18 cellular contexts compared by ENCODE assay signal in the genomic region with DNA sequence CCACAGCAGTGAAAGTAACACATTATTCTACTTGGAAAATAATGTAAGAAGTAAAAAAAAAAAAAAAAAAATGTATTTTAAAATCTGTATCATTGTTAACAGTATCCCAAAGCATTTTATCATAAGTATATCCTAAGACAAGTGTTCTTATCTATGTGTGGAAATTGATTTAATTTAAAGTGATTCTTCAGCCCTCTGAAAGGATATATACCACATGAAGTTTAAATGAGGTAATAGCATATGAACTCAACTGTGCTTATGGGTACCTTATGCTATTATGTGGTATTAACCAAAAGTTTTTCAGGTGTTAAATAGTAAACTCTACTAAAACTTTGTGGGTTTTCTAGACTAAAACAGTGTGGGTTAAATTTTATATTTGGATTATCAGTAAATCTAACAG. TPM values are rescaled to one million over a fixed set of nuclear protein-coding genes. Genes with fewer than 3 reads are reported as not detected.
DNase-seq lines count a peak whose midpoint lies in the region; ATAC-seq, FAIRE-seq and TF ChIP-seq lines count a peak whose summit lies in the region.
"Had no signal": no experiment of that assay in that cellular context is flagged by ENCODE, and none has a peak within 500 bp of the region (broad histone marks: within the 10 kb centered on the region; RNA-seq: fewer than 3 reads in every experiment).

No MANE protein-coding gene starts in this region.

- CTCF ChIA-PET in K562 (lab: Yijun Ruan, JAX; ENCODE audit: low intra/inter-chr PET ratio): interaction anchor here (0.6 kb wide), 1 partner anchor 1517 kb away, joined by 3 read pairs; no protein-coding TSS in a partner anchor

- FAIRE-seq in K562 (lab: Jason Lieb, UNC): no peak
- FAIRE-seq: D721Med, GM12891, keratinocyte had no signal

- in situ Hi-C loops in K562 (cut with MboI): no loop called here

- H3K36me3 ChIP-seq in OCI-LY3 (replicated peaks; ENCODE audit: low read depth, low read length) (peaks cover 57% of the 10 kb centered on the region), K562 (ENCODE audit: control insufficient read depth, insufficient read depth, low read length) (peaks cover 60% of the 10 kb centered on the region)

- no peaks in the 10 kb centered on the region for H3K27me3 Mint-ChIP-seq in stimulated activated naive CD8-positive, alpha-beta T cell treated with anti-CD3 and anti-CD28 coated beads, Interleukin-15, amount 100 ng/mL, for 72 hours
- H3K27me3 Mint-ChIP-seq: naive B cell, T-cell had no signal

- H3K4me2 ChIP-seq in OCI-LY3 (ENCODE audit: low read length): peak overlapping the region; percentile 15; the same call in 1 of the 2 replicates
- no peak overlapping the region for H3K4me2 ChIP-seq in K562 (ENCODE audit: insufficient read depth, low read length)

- H3K4me1 Mint-ChIP-seq in stimulated activated naive CD8-positive, alpha-beta T cell treated with anti-CD3 and anti-CD28 coated beads, Interleukin-15, amount 100 ng/mL, for 72 hours: peaks cover 55% of the 10 kb centered on the region

- H3K9me3 ChIP-seq in OCI-LY3 (ENCODE audit: insufficient read depth, low read length) (no peaks in the 10 kb centered on the region), K562 (replicated peaks; ENCODE audit: control insufficient read depth, insufficient read depth, low read depth, low read length) (no peaks in the 10 kb centered on the region)
- H3K9me3 ChIP-seq: BLaER1 had no signal

- no peak overlapping the region for H3K27ac Mint-ChIP-seq in stimulated activated naive CD8-positive, alpha-beta T cell treated with anti-CD3 and anti-CD28 coated beads, Interleukin-15, amount 100 ng/mL, for 72 hours
- H3K27ac Mint-ChIP-seq: T-cell had no signal

- no peaks in the 10 kb centered on the region for H3K9me3 Mint-ChIP-seq in stimulated activated naive CD8-positive, alpha-beta T cell treated with anti-CD3 and anti-CD28 coated beads, Interleukin-15, amount 100 ng/mL, for 72 hours
- H3K9me3 Mint-ChIP-seq: naive B cell, T-cell had no signal

- H3K9me1 ChIP-seq in K562 (ENCODE audit: control insufficient read depth, insufficient read depth, low read length): peaks cover 4% of the 10 kb centered on the region

- H3K4me3 ChIP-seq in OCI-LY3 (ENCODE audit: low read length) (no peak overlapping the region), K562 (no peak overlapping the region)

- no peak for TF ChIP-seq POLR2A in K562 (conservative IDR thresholded peaks at IDR 0.05)

- POLR2A ChIA-PET in K562 (lab: Yijun Ruan, JAX): no interaction called here

- no peak overlapping the region for H3K9ac ChIP-seq in OCI-LY3 (ENCODE audit: low read length)
- peak overlapping the region in 1 of 2 experiments; percentile 19; a peak in 1 of 4 replicates for H3K9ac ChIP-seq in K562 (ENCODE audit: insufficient read depth in 1 of 2, low read depth in 2 of 2, low read length in 2 of 2)

- TF ChIP-seq CTCF in OCI-LY3 (IDR thresholded peaks at IDR 0.05; ENCODE audit: low read depth, low read length) (no peak), K562 (IDR thresholded peaks at IDR 0.05 in 2 of 3, conservative IDR thresholded peaks at IDR 0.05 in 1 of 3; ENCODE audit: insufficient read depth in 2 of 3, low read depth in 1 of 3, low read length in 3 of 3) (no peak)

- intact Hi-C loops in K562 (cut with micrococcal nuclease): no loop called here

- H2AFZ ChIP-seq in OCI-LY3 (ENCODE audit: low read depth, low read length) (no peak overlapping the region), K562 (ENCODE audit: low read depth, low read length) (no peak overlapping the region)

- BruUV-seq in K562 (replicated peaks; lab: Mats Ljungman, UMichigan): no TSS peak

- H3K27ac ChIP-seq in OCI-LY3 (ENCODE audit: low read length) (peak overlapping the region; percentile 4), K562 (ENCODE audit: extremely low read depth, low read depth, low read length) (peak overlapping the region; percentile 32; the same call in 1 of the 3 replicates)

- DNase-seq in stimulated activated naive CD8-positive, alpha-beta T cell treated with anti-CD3 and anti-CD28 coated beads, Interleukin-15, amount 100 ng/mL, for 72 hours: no peak
- no peak for DNase-seq in stimulated activated naive CD8-positive, alpha-beta T cell treated with anti-CD3 and anti-CD28 coated beads, Interleukin-15, Interleukin-2, amounts not matched to agents 100 U/mL and 50 U/mL, for 24 hours
- DNase-seq in K562 (ENCODE audit: extremely low read depth in 1 of 4, low spot score in 3 of 4) (no peak), NCI-H1694 (lab: John Stamatoyannopoulos, UW) (no peak), DMS114 treated with DMSO at 0.1 percent for 48 hours (lab: John Stamatoyannopoulos, UW; ENCODE audit: unreplicated experiment) (no peak), EL (no peak)
- DNase-seq: GF-D8; naive B cell; NCI-H2227 treated with DMSO at 0.1 percent for 48 hours; stimulated activated CD4-positive, alpha-beta T cell treated with anti-CD3 and anti-CD28 coated beads, Interleukin-4, amount 100 ng/mL, for 4 hours; T-cell; WERI-Rb-1 had no signal

- H3K4me1 ChIP-seq in OCI-LY3 (ENCODE audit: low read length) (peaks cover 62% of the 10 kb centered on the region), K562 (replicated peaks in 1 of 2; ENCODE audit: control insufficient read depth in 2 of 2, insufficient read depth in 2 of 2, low read length in 2 of 2) (peaks cover 3 to 7% of the 10 kb centered on the region in 2 experiments; a peak in 3 of 5 replicates)

- peaks cover 36% of the 10 kb centered on the region for H4K20me1 ChIP-seq in OCI-LY3 (ENCODE audit: insufficient read depth, low read length)
- H4K20me1 ChIP-seq in K562 (replicated peaks; ENCODE audit: control insufficient read depth, insufficient read depth, low read length): peaks cover 28% of the 10 kb centered on the region

- H3K79me2 ChIP-seq in OCI-LY3 (ENCODE audit: low read length) (peaks cover 88% of the 10 kb centered on the region), K562 (ENCODE audit: control insufficient read depth, insufficient read depth, low read length) (peaks cover 87% of the 10 kb centered on the region)

- TF ChIP-seq RAD21 in K562 (CRISPR knock-in tag; conservative IDR thresholded peaks at IDR 0.05 in 1 of 2, IDR thresholded peaks at IDR 0.05 in 1 of 2): no peak

- no peak for ATAC-seq in stimulated activated naive CD8-positive, alpha-beta T cell treated with anti-CD3 and anti-CD28 coated beads, Interleukin-15, amount 100 ng/mL, for 72 hours
- no peak for ATAC-seq in stimulated activated naive CD8-positive, alpha-beta T cell treated with anti-CD3 and anti-CD28 coated beads, Interleukin-15, Interleukin-2, amounts not matched to agents 100 U/mL and 50 U/mL, for 24 hours
- ATAC-seq in K562: no peak
- no peak for ATAC-seq in HG03135 (IDR thresholded peaks at IDR 0.05; ENCODE audit: unreplicated experiment)
- ATAC-seq: T-cell had no signal

- no peaks in the 10 kb centered on the region for H3K27me3 ChIP-seq in OCI-LY3 (ENCODE audit: low read depth, low read length)
- no peaks in the 10 kb centered on the region for H3K27me3 ChIP-seq in K562 (ENCODE audit: control insufficient read depth in 2 of 2, insufficient read depth in 2 of 2, low read length in 2 of 2)
- H3K27me3 ChIP-seq: BLaER1 had no signal

- peak overlapping the region; percentile 15 to 94 for H3K4me3 Mint-ChIP-seq in stimulated activated naive CD8-positive, alpha-beta T cell treated with anti-CD3 and anti-CD28 coated beads, Interleukin-15, amount 100 ng/mL, for 72 hours
- H3K4me3 Mint-ChIP-seq: T-cell had no signal

- TF ChIP-seq EP300 in K562 (IDR thresholded peaks at IDR 0.05; ENCODE audit: low read length): no peak

TF ChIP-seq in K562, 482 proteins besides CTCF, POLR2A, EP300 and RAD21:
- TF ChIP-seq ZNF551 (CRISPR knock-in tag; IDR thresholded peaks at IDR 0.05) (no peak), HCFC1 (IDR thresholded peaks at IDR 0.05; ENCODE audit: low read depth, low read length) (no peak), RFX7 (CRISPR knock-in tag; IDR thresholded peaks at IDR 0.05) (no peak)
TF ChIP-seq in K562: peak in this region for 0.

RNA-seq across cellular contexts. Expression of gene SECISBP2, which starts 2.8 kb away (rescaled TPM):
- total RNA-seq in K562 (2011; cell fraction: chromatin; rRNA removed; ENCODE audit: low replicate concordance): 54.0 and 118 TPM in 2 replicates
- total RNA-seq in K562 (2011; cell fraction: nucleolus; rRNA removed): 25.5 and 35.9 TPM in 2 replicates
- 63.3 and 77.9 TPM in 2 replicates for total RNA-seq in K562 (2011; cell fraction: nucleoplasm; rRNA removed)
- total RNA-seq in K562 (2014; rRNA removed) (20.1 and 20.6 TPM in 2 replicates), K562 (2014; rRNA removed; fragmentation: Illumina TruSeq; extraction: Trizol) (27.7 and 30.6 TPM in 2 replicates), K562 (2015; rRNA removed; fragmentation: Illumina TruSeq; extraction: Trizol) (25.6 and 26.1 TPM in 2 replicates), K562 (2021) (23.9 and 25.0 TPM in 2 replicates)
- polyA plus RNA-seq in K562 (2011; rRNA removed) (39.7 and 41.6 TPM in 2 replicates), K562 (2014; fragmentation: Illumina TruSeq; extraction: Trizol) (30.8 and 36.0 TPM in 2 replicates), K562 (2014; fragmentation: Nextera tagmentation; extraction: Ambion mirVana) (1 to 10 TPM; 3.2 to 3.9 TPM), K562 (2014; rRNA removed) (26.6 and 31.0 TPM in 2 replicates)
- 15.8 and 21.9 TPM in 2 replicates for polyA plus RNA-seq in K562 (2011; cell fraction: cytosol; rRNA removed)
- 56.1 and 71.8 TPM in 2 replicates for polyA plus RNA-seq in K562 (2011; cell fraction: nucleus; rRNA removed)
- polyA plus RNA-seq in K562 (2012): 16.4 and 25.8 TPM in 2 replicates
- polyA minus RNA-seq in K562 (2011; rRNA and poly(A)+ RNA removed): 24.6 and 30.1 TPM in 2 replicates
- polyA minus RNA-seq in K562 (2011; cell fraction: cytosol; rRNA and poly(A)+ RNA removed): 9.4 and 14.0 TPM in 2 replicates
- 23.8 and 38.4 TPM in 2 replicates for polyA minus RNA-seq in K562 (2011; cell fraction: nucleus; rRNA and poly(A)+ RNA removed)

RNA-seq across cellular contexts. Expression of gene CKS2, which starts 4.5 kb away (rescaled TPM):
- total RNA-seq in K562 (2011; cell fraction: chromatin; rRNA removed; ENCODE audit: low replicate concordance): 19.4 and 24.0 TPM in 2 replicates
- 23.8 TPM in 2 replicates for total RNA-seq in K562 (2011; cell fraction: nucleolus; rRNA removed)
- 42.3 and 44.0 TPM in 2 replicates for total RNA-seq in K562 (2011; cell fraction: nucleoplasm; rRNA removed)
- total RNA-seq in K562 (2014; rRNA removed): 92.9 and 123 TPM in 2 replicates
- total RNA-seq in K562 (2014; rRNA removed; fragmentation: Illumina TruSeq; extraction: Trizol): 300 and 321 TPM in 2 replicates
- total RNA-seq in K562 (2015; rRNA removed; fragmentation: Illumina TruSeq; extraction: Trizol): 339 and 348 TPM in 2 replicates
- 146 and 167 TPM in 2 replicates for total RNA-seq in K562 (2021)
- polyA plus RNA-seq in K562 (2011; rRNA removed): 429 and 448 TPM in 2 replicates
- polyA plus RNA-seq in K562 (2011; cell fraction: cytosol; rRNA removed): 508 and 550 TPM in 2 replicates
- 67.9 and 138 TPM in 2 replicates for polyA plus RNA-seq in K562 (2011; cell fraction: nucleus; rRNA removed)
- polyA plus RNA-seq in K562 (2012): 138 and 394 TPM in 2 replicates
- polyA plus RNA-seq in K562 (2014; fragmentation: Illumina TruSeq; extraction: Trizol): 248 and 256 TPM in 2 replicates
- 100 to 1,000 TPM; 853 to 941 TPM for polyA plus RNA-seq in K562 (2014; fragmentation: Nextera tagmentation; extraction: Ambion mirVana)
- polyA plus RNA-seq in K562 (2014; rRNA removed): 241 and 319 TPM in 2 replicates
- 181 and 187 TPM in 2 replicates for polyA minus RNA-seq in K562 (2011; rRNA and poly(A)+ RNA removed)
- 77.6 and 77.9 TPM in 2 replicates for polyA minus RNA-seq in K562 (2011; cell fraction: cytosol; rRNA and poly(A)+ RNA removed)
- polyA minus RNA-seq in K562 (2011; cell fraction: nucleus; rRNA and poly(A)+ RNA removed): 18.2 and 31.9 TPM in 2 replicates
